Comparison of ENCODE assay signal across 33 cellular contexts in the genomic region with DNA sequence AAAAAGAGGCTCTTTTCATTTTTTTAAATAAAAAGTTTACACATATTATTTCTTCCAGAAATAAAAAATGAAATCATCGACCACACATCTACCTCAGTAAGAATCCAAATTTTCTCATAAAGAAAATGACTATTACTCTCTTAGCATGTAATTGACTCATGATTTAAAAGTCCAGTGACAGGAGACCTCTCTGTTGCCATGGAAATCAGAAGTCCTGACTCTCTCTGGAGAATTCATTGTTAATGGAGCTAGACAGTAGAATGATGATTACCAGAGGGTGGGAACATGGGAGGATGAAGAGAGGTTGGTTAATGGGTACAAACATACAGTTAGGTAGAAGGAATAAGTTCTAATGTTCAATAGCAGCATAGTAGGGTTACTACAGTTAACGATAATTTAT. TPM values are rescaled to one million over a fixed set of nuclear protein-coding genes. Genes with fewer than 3 reads are reported as not detected.
A peak's percentile ranks its signal among the peaks of the same experiment; 100 is the strongest.
DNase-seq lines count a peak whose midpoint lies in the region; FAIRE-seq and TF ChIP-seq lines count a peak whose summit lies in the region.
"Had no signal": no experiment of that assay in that cellular context is flagged by ENCODE, and none has a peak within 500 bp of the region (broad histone marks: within the 10 kb centered on the region; RNA-seq: fewer than 3 reads in every experiment).

No MANE protein-coding gene starts in this region.

- no peak for FAIRE-seq in frontal cortex (lab: Jason Lieb, UNC)
- FAIRE-seq: GM18507, H54, HepG2 had no signal

- no peaks in the 10 kb centered on the region for H3K36me3 Mint-ChIP-seq in activated CD4-positive, alpha-beta T cell treated with anti-CD3 and anti-CD28 coated beads, Interleukin-2, amount 10 ng/mL, durations not matched to agents 7 days and 5 days (ENCODE audit: low read depth)
- H3K36me3 Mint-ChIP-seq: CD14-positive monocyte; CD8-positive, alpha-beta memory T cell had no signal

- H3K4me1 Mint-ChIP-seq in activated CD4-positive, alpha-beta T cell treated with anti-CD3 and anti-CD28 coated beads, Interleukin-2, amount 10 ng/mL, durations not matched to agents 7 days and 5 days = no peaks in the 10 kb centered on the region
- H3K4me1 Mint-ChIP-seq: CD14-positive monocyte; CD8-positive, alpha-beta memory T cell had no signal

- H3K27me3 Mint-ChIP-seq in activated CD4-positive, alpha-beta T cell treated with anti-CD3 and anti-CD28 coated beads, Interleukin-2, amount 10 ng/mL, durations not matched to agents 7 days and 5 days = peaks cover 11% of the 10 kb centered on the region

- no peak overlapping the region for H3K4me3 Mint-ChIP-seq in activated CD4-positive, alpha-beta T cell treated with anti-CD3 and anti-CD28 coated beads, Interleukin-2, amount 10 ng/mL, durations not matched to agents 7 days and 5 days
- H3K4me3 Mint-ChIP-seq: CD14-positive monocyte; CD8-positive, alpha-beta memory T cell had no signal

- CTCF ChIA-PET in activated CD4-positive, alpha-beta T cell treated with anti-CD3 and anti-CD28 coated beads, Interleukin-2, amount 10 ng/mL, durations not matched to agents 7 days and 5 days (lab: Charles Lee) = no interaction called here

- no peak for TF ChIP-seq CTCF in fibroblast of mammary gland (conservative IDR thresholded peaks at IDR 0.05; ENCODE audit: control insufficient read depth, insufficient read depth, low read depth, low read length)

- no peak overlapping the region for H3K27ac Mint-ChIP-seq in activated CD4-positive, alpha-beta T cell treated with anti-CD3 and anti-CD28 coated beads, Interleukin-2, amount 10 ng/mL, durations not matched to agents 7 days and 5 days
- H3K27ac Mint-ChIP-seq: CD14-positive monocyte; CD8-positive, alpha-beta memory T cell had no signal

- no peaks in the 10 kb centered on the region for H3K9me3 Mint-ChIP-seq in activated CD4-positive, alpha-beta T cell treated with anti-CD3 and anti-CD28 coated beads, Interleukin-2, amount 10 ng/mL, durations not matched to agents 7 days and 5 days
- H3K9me3 Mint-ChIP-seq: CD8-positive, alpha-beta memory T cell had no signal

- POLR2A ChIA-PET in activated CD4-positive, alpha-beta T cell treated with anti-CD3 and anti-CD28 coated beads, Interleukin-2, amount 10 ng/mL, durations not matched to agents 7 days and 5 days (lab: Charles Lee) = no interaction called here

- peak; percentile 6 for DNase-seq in NCI-H748 (lab: John Stamatoyannopoulos, UW; ENCODE audit: unreplicated experiment)
- DNase-seq in NCI-H748 treated with DMSO at 0.1 percent for 48 hours (lab: John Stamatoyannopoulos, UW) = no peak
- peak; percentile 29 for DNase-seq in RKO (ENCODE audit: low spot score)
- peak; percentile 6 for DNase-seq in fibroblast of mammary gland (ENCODE audit: low read depth)
- DNase-seq in stromal cell of bone marrow (ENCODE audit: low read depth) = peak; percentile 0
- no peak for DNase-seq in frontal cortex (ENCODE audit: low spot score in 2 of 2)
- no peak for DNase-seq in activated CD4-positive, alpha-beta T cell treated with anti-CD3 and anti-CD28 coated beads, Interleukin-2, amount 10 ng/mL, durations not matched to agents 7 days and 5 days
- DNase-seq in COR-L47 (lab: John Stamatoyannopoulos, UW) = no peak
- DNase-seq: 8988T; ACHN; BE2C; Calu3; CD8-positive, alpha-beta memory T cell; DMS153; DND-41; Kasumi-1; MM.1S; NCI-H1048; NCI-H1694 treated with DMSO at 0.1 percent for 48 hours; NCI-H2081; NCI-H2171 treated with DMSO at 0.1 percent for 48 hours; NCI-H345; NCI-H510A treated with DMSO at 0.1 percent for 48 hours; RPMI8226; SHP77 had no signal

- no peak overlapping the region for H3K4me3 ChIP-seq in fibroblast of mammary gland (ENCODE audit: control insufficient read depth, low read depth, low read length)
- H3K4me3 ChIP-seq: PC-9 had no signal

RNA-seq across cellular contexts. Expression of a gene that starts 5.0 kb away (rescaled TPM):
- total RNA-seq in frontal cortex = not detected
- not detected for total RNA-seq in activated CD4-positive, alpha-beta T cell treated with anti-CD3 and anti-CD28 coated beads, Interleukin-2, amount 10 ng/mL, durations not matched to agents 7 days and 5 days
- total RNA-seq: Calu3; CD8-positive, alpha-beta memory T cell; G401; HepG2; HT1080; PC-9; SK-MEL-5 had no signal

Comparison
In these comparisons a context has a peak if more than half of its experiments do, and no peak if none do; other contexts are left out.
1. DNase-seq: peak in NCI-H748 (single experiment), RKO (single experiment), fibroblast of mammary gland (single experiment) and stromal cell of bone marrow (single experiment); none in NCI-H748 treated with DMSO at 0.1 percent for 48 hours (single experiment), frontal cortex (0 of 2), activated CD4-positive, alpha-beta T cell treated with anti-CD3 and anti-CD28 coated beads, Interleukin-2, amount 10 ng/mL, durations not matched to agents 7 days and 5 days (single experiment) and COR-L47 (single experiment).